ENCODE assay signal across 25 cellular contexts in genomic region chr1:159929155-159930051, GRCh38. TPM values are rescaled to one million over a fixed set of nuclear protein-coding genes. Genes with fewer than 3 reads are reported as not detected.
DNase-seq lines count a peak whose midpoint lies in the region; ATAC-seq and TF ChIP-seq lines count a peak whose summit lies in the region.
"Had no signal": no experiment of that assay in that cellular context is flagged by ENCODE, and none has a peak within 500 bp of the region (broad histone marks: within the 10 kb centered on the region; RNA-seq: fewer than 3 reads in every experiment).

No MANE protein-coding gene starts in this region.

- H3K27me3 Mint-ChIP-seq in T-helper 17 cell: no peaks in the 10 kb centered on the region
- H3K27me3 Mint-ChIP-seq in neural progenitor cell (ENCODE audit: insufficient read depth, low read depth): peaks cover 5% of the 10 kb centered on the region
- no peaks in the 10 kb centered on the region for H3K27me3 Mint-ChIP-seq in CD8-positive, alpha-beta T cell (ENCODE audit: low read depth)

- H3K36me3 ChIP-seq in neural progenitor cell (no peaks in the 10 kb centered on the region), PC-3 (ENCODE audit: low read depth, low read length) (no peaks in the 10 kb centered on the region; the same call in 1 of the 2 replicates), tibial artery (no peaks in the 10 kb centered on the region)
- no peaks in the 10 kb centered on the region for H3K36me3 ChIP-seq in CD8-positive, alpha-beta T cell (ENCODE audit: insufficient read depth, low read length)
- H3K36me3 ChIP-seq: esophagus muscularis mucosa, left ventricle myocardium inferior, thoracic aorta had no signal

- H3K4me1 ChIP-seq in foreskin keratinocyte: peaks cover 14% of the 10 kb centered on the region
- H3K4me1 ChIP-seq in neural progenitor cell: peaks cover 10% of the 10 kb centered on the region
- peaks cover 18% of the 10 kb centered on the region for H3K4me1 ChIP-seq in PC-3 (ENCODE audit: insufficient read depth, low read length)
- peaks cover 8% of the 10 kb centered on the region for H3K4me1 ChIP-seq in CD8-positive, alpha-beta T cell (ENCODE audit: insufficient read depth, low read length)
- peaks cover 0 to 17% (median 5%) of the 10 kb centered on the region in 4 donors for H3K4me1 ChIP-seq in tibial artery

- H4K20me1 ChIP-seq in neural progenitor cell (ENCODE audit: low read depth) (no peaks in the 10 kb centered on the region), PC-3 (ENCODE audit: low read length) (no peaks in the 10 kb centered on the region)

- H3K9me3 ChIP-seq in T-helper 17 cell (ENCODE audit: control insufficient read depth, low read length, poor library complexity, severe bottlenecking): no peaks in the 10 kb centered on the region
- no peaks in the 10 kb centered on the region for H3K9me3 ChIP-seq in neural progenitor cell (ENCODE audit: low read depth)
- H3K9me3 ChIP-seq in PC-3 (ENCODE audit: low read length): no peaks in the 10 kb centered on the region
- H3K9me3 ChIP-seq in CD8-positive, alpha-beta T cell (ENCODE audit: low read length): no peaks in the 10 kb centered on the region
- no peaks in the 10 kb centered on the region for H3K9me3 ChIP-seq in tibial artery
- H3K9me3 ChIP-seq: BLaER1 treated with 17β-estradiol and CSF1 and Interleukin-3, amounts not matched to agents 10 nM and 100 nM; esophagus muscularis mucosa; left ventricle myocardium inferior; MG63; thoracic aorta had no signal

- H3K27ac ChIP-seq in foreskin keratinocyte (peak overlapping the region; percentile 59), neural progenitor cell (no peak overlapping the region), PC-3 (ENCODE audit: low read length) (no peak overlapping the region), tibial artery (no peak overlapping the region)
- no peak overlapping the region for H3K27ac ChIP-seq in CD8-positive, alpha-beta T cell (ENCODE audit: low read depth, low read length)
- H3K27ac ChIP-seq: BLaER1 treated with 17β-estradiol and CSF1 and Interleukin-3, amounts not matched to agents 10 nM and 100 nM; esophagus muscularis mucosa; HL-60; left ventricle myocardium inferior; thoracic aorta had no signal

- H3K9ac ChIP-seq in neural progenitor cell (no peak overlapping the region), PC-3 (ENCODE audit: low read length) (no peak overlapping the region)
- H3K9ac ChIP-seq: BLaER1 treated with 17β-estradiol and CSF1 and Interleukin-3, amounts not matched to agents 10 nM and 100 nM had no signal

- BruUV-seq in PC-3 (replicated peaks; lab: Mats Ljungman, UMichigan): no TSS peak

- peak; percentile 44 for TF ChIP-seq CTCF in foreskin keratinocyte (conservative IDR thresholded peaks at IDR 0.05)
- no peak for TF ChIP-seq CTCF in neural progenitor cell (IDR thresholded peaks at IDR 0.05)
- no peak for TF ChIP-seq CTCF in PC-3 (conservative IDR thresholded peaks at IDR 0.05; ENCODE audit: low read depth, low read length)
- no peak for TF ChIP-seq CTCF in CD8-positive, alpha-beta T cell (IDR thresholded peaks at IDR 0.05)
- no peak for TF ChIP-seq CTCF in tibial artery (IDR thresholded peaks at IDR 0.05)

- POLR2A ChIA-PET in PC-3 (lab: Charles Lee; ENCODE audit: unreplicated experiment): no interaction called here
- POLR2A ChIA-PET in CD8-positive, alpha-beta T cell (lab: Charles Lee): no interaction called here

- H2AFZ ChIP-seq in neural progenitor cell (replicated peaks) (no peak overlapping the region), PC-3 (ENCODE audit: low read length) (no peak overlapping the region)

- H3K4me2 ChIP-seq in neural progenitor cell: no peak overlapping the region
- no peak overlapping the region for H3K4me2 ChIP-seq in PC-3 (ENCODE audit: low read length)
- H3K4me2 ChIP-seq: BLaER1 treated with 17β-estradiol and CSF1 and Interleukin-3, amounts not matched to agents 10 nM and 100 nM had no signal

- H3K4me3 Mint-ChIP-seq in T-helper 17 cell: no peak overlapping the region
- H3K4me3 Mint-ChIP-seq in neural progenitor cell: no peak overlapping the region
- no peak overlapping the region for H3K4me3 Mint-ChIP-seq in CD8-positive, alpha-beta T cell
- H3K4me3 Mint-ChIP-seq: activated CD4-positive, alpha-beta T cell treated with anti-CD3 and anti-CD28 coated beads, Interleukin-2, amount 10 ng/mL, durations not matched to agents 24 days and 14 days had no signal

- peaks cover 3% of the 10 kb centered on the region for H3K36me3 Mint-ChIP-seq in T-helper 17 cell (ENCODE audit: low read depth)
- H3K36me3 Mint-ChIP-seq in neural progenitor cell: peaks cover 18% of the 10 kb centered on the region
- H3K36me3 Mint-ChIP-seq in CD8-positive, alpha-beta T cell: peaks cover 6% of the 10 kb centered on the region

- CTCF ChIA-PET in PC-3 (lab: Charles Lee): no interaction called here
- CTCF ChIA-PET in CD8-positive, alpha-beta T cell (lab: Charles Lee): interaction anchor here (0.8 to 2.4 kb wide), 6 partner anchors 10 to 130 kb away, joined by 3 to 9 read pairs (median 8); no protein-coding TSS in a partner anchor

- H3F3A ChIP-seq in neural progenitor cell (ENCODE audit: low read depth) (no peaks in the 10 kb centered on the region), PC-3 (ENCODE audit: low read length, unreplicated experiment) (no peaks in the 10 kb centered on the region)

- no peaks in the 10 kb centered on the region for H3K9me2 ChIP-seq in PC-3 (replicated peaks; ENCODE audit: low read length)

- H3K4me1 Mint-ChIP-seq in T-helper 17 cell: peaks cover 33% of the 10 kb centered on the region
- peaks cover 22% of the 10 kb centered on the region for H3K4me1 Mint-ChIP-seq in neural progenitor cell
- H3K4me1 Mint-ChIP-seq in CD8-positive, alpha-beta T cell (ENCODE audit: low read depth): peaks cover 17% of the 10 kb centered on the region

- no peaks in the 10 kb centered on the region for H3K79me2 ChIP-seq in neural progenitor cell (ENCODE audit: low read depth)
- H3K79me2 ChIP-seq in PC-3 (ENCODE audit: low read length): peaks cover 16% of the 10 kb centered on the region

- ATAC-seq in T-helper 17 cell: no peak
- peak; percentile 70 for ATAC-seq in foreskin keratinocyte
- no peak for ATAC-seq in PC-3
- no peak for ATAC-seq in CD8-positive, alpha-beta T cell
- ATAC-seq: sciatic nerve had no signal

- peak; percentile 94 for DNase-seq in ELF-1 (ENCODE audit: low read depth, low spot score)
- no peak for DNase-seq in T-helper 17 cell
- DNase-seq in foreskin keratinocyte: peak; percentile 83 to 90
- peak; percentile 44 for DNase-seq in neural progenitor cell (ENCODE audit: low spot score)
- no peak for DNase-seq in PC-3
- DNase-seq in CD8-positive, alpha-beta T cell: no peak
- no peak for DNase-seq in tibial artery
- no peak for DNase-seq in NOMO-1 treated with dmso at 0.1 percent for 144 hours (lab: John Stamatoyannopoulos, UW; ENCODE audit: unreplicated experiment)
- DNase-seq: activated CD4-positive, alpha-beta T cell treated with anti-CD3 and anti-CD28 coated beads, Interleukin-2, amount 10 ng/mL, durations not matched to agents 24 days and 14 days; activated CD8-positive, alpha-beta memory T cell treated with anti-CD3 and anti-CD28 coated beads, Interleukin-2, amount 50 U/mL, for 4 hours; activated effector memory CD4-positive, alpha-beta T cell treated with Interleukin-2 at 50 U/mL for 16 hours; IMR-90; left ventricle myocardium inferior; MG63; NCI-H1436; NCI-H526 treated with DMSO at 0.1 percent for 48 hours; OCI-M1; SHP77; SW 1271 had no signal

- no peak overlapping the region for H3K4me3 ChIP-seq in neural progenitor cell
- H3K4me3 ChIP-seq in PC-3 (ENCODE audit: low read length): no peak overlapping the region
- no peak overlapping the region for H3K4me3 ChIP-seq in CD8-positive, alpha-beta T cell (ENCODE audit: low read depth, low read length)
- no peak overlapping the region for H3K4me3 ChIP-seq in tibial artery
- H3K4me3 ChIP-seq: BLaER1 treated with 17β-estradiol and CSF1 and Interleukin-3, amounts not matched to agents 10 nM and 100 nM; esophagus muscularis mucosa; left ventricle myocardium inferior; MG63; thoracic aorta had no signal

- no peaks in the 10 kb centered on the region for H3K9me3 Mint-ChIP-seq in neural progenitor cell
- H3K9me3 Mint-ChIP-seq in CD8-positive, alpha-beta T cell: no peaks in the 10 kb centered on the region
- H3K9me3 Mint-ChIP-seq: activated CD4-positive, alpha-beta T cell treated with anti-CD3 and anti-CD28 coated beads, Interleukin-2, amount 10 ng/mL, durations not matched to agents 24 days and 14 days had no signal

- intact Hi-C loops in PC-3 (cut with micrococcal nuclease) (no loop called here), tibial artery (cut with DNase I; ENCODE audit: low total_unique reads) (loop anchor here (10.0 kb wide), 1 partner anchor 75 kb away; no protein-coding TSS in a partner anchor)
- intact Hi-C loops in CD8-positive, alpha-beta T cell (cut with DNase I, micrococcal nuclease): loop anchor here (10.0 kb wide), 2 partner anchors 105 to 1465 kb away; partner anchors contain the start of gene PIGM (in 1 of the 2)

- peak overlapping the region; percentile 88 for H3K27ac Mint-ChIP-seq in T-helper 17 cell
- H3K27ac Mint-ChIP-seq in neural progenitor cell: peak overlapping the region; percentile 29
- H3K27ac Mint-ChIP-seq in CD8-positive, alpha-beta T cell: no peak overlapping the region
- H3K27ac Mint-ChIP-seq: activated CD4-positive, alpha-beta T cell treated with anti-CD3 and anti-CD28 coated beads, Interleukin-2, amount 10 ng/mL, durations not matched to agents 24 days and 14 days had no signal

- no peaks in the 10 kb centered on the region for H3K27me3 ChIP-seq in foreskin keratinocyte
- H3K27me3 ChIP-seq in neural progenitor cell: peaks cover 14% of the 10 kb centered on the region
- H3K27me3 ChIP-seq in PC-3 (ENCODE audit: low read length): no peaks in the 10 kb centered on the region
- no peaks in the 10 kb centered on the region for H3K27me3 ChIP-seq in CD8-positive, alpha-beta T cell (ENCODE audit: insufficient read depth, low read length)
- H3K27me3 ChIP-seq in tibial artery: no peaks in the 10 kb centered on the region
- H3K27me3 ChIP-seq: BLaER1 treated with 17β-estradiol and CSF1 and Interleukin-3, amounts not matched to agents 10 nM and 100 nM; esophagus muscularis mucosa; MG63 had no signal

RNA-seq across cellular contexts. Expression of gene TAGLN2, which starts 4.1 kb away (rescaled TPM):
- 100 to 1,000 TPM; 515 to 717 TPM for total RNA-seq in T-helper 17 cell
- 462 and 520 TPM in 2 replicates for total RNA-seq in foreskin keratinocyte
- polyA plus RNA-seq in foreskin keratinocyte: 928 and 982 TPM in 2 replicates
- 3.9 and 12.1 TPM in 2 replicates for total RNA-seq in neural progenitor cell (ENCODE audit: low replicate concordance)
- 1,281 and 1,584 TPM in 2 replicates for total RNA-seq in PC-3 (2014; rRNA removed)
- total RNA-seq in CD8-positive, alpha-beta T cell: 100 to 1,000 TPM; 235 to 238 TPM

RNA-seq across cellular contexts. Expression of gene IGSF9, which starts 16.0 kb away (rescaled TPM):
- under 1 TPM in 1 of 2 donors, not detected in 1; 0.07 TPM for total RNA-seq in T-helper 17 cell
- total RNA-seq in foreskin keratinocyte: 9.7 and 11.9 TPM in 2 replicates
- polyA plus RNA-seq in foreskin keratinocyte: 9.3 and 11.8 TPM in 2 replicates
- 3.3 and 9.1 TPM in 2 replicates for total RNA-seq in neural progenitor cell (ENCODE audit: low replicate concordance)
- 15.6 and 19.9 TPM in 2 replicates for total RNA-seq in PC-3 (2014; rRNA removed)
- not detected for total RNA-seq in CD8-positive, alpha-beta T cell
- total RNA-seq: activated CD4-positive, alpha-beta T cell treated with anti-CD3 and anti-CD28 coated beads, Interleukin-2, amount 10 ng/mL, durations not matched to agents 24 days and 14 days; cardiac septum; IMR-90 had no signal

RNA-seq across cellular contexts. Expression of gene SLAMF9, which starts 24.6 kb away (rescaled TPM):
- total RNA-seq in T-helper 17 cell (not detected), foreskin keratinocyte (0.44 and 0.63 TPM in 2 replicates), neural progenitor cell (ENCODE audit: low replicate concordance) (not detected in 2 replicates), PC-3 (2014; rRNA removed) (5.9 and 8.7 TPM in 2 replicates)
- 0.40 and 0.72 TPM in 2 replicates for polyA plus RNA-seq in foreskin keratinocyte
- not detected for total RNA-seq in CD8-positive, alpha-beta T cell
- total RNA-seq: activated CD4-positive, alpha-beta T cell treated with anti-CD3 and anti-CD28 coated beads, Interleukin-2, amount 10 ng/mL, durations not matched to agents 24 days and 14 days; cardiac septum; esophagus muscularis mucosa; left ventricle myocardium inferior; thoracic aorta had no signal

RNA-seq across cellular contexts. Expression of gene CFAP45, which starts 29.4 kb away (rescaled TPM):
- total RNA-seq in T-helper 17 cell (1 to 10 TPM; 4.6 to 6.3 TPM), foreskin keratinocyte (1.0 and 1.3 TPM in 2 replicates), neural progenitor cell (ENCODE audit: low replicate concordance) (not detected in 2 replicates), PC-3 (2014; rRNA removed) (1.6 and 4.8 TPM in 2 replicates)
- polyA plus RNA-seq in foreskin keratinocyte: 1.1 and 1.3 TPM in 2 replicates
- total RNA-seq in CD8-positive, alpha-beta T cell: 1 to 10 TPM; 4.9 to 7.1 TPM

Comparison
In these comparisons a context has a peak if more than half of its experiments do, and no peak if none do; other contexts are left out.
1. DNase-seq: peak in ELF-1 (single experiment), foreskin keratinocyte (2 of 2) and neural progenitor cell (single experiment); none in T-helper 17 cell (0 of 3), PC-3 (single experiment), CD8-positive, alpha-beta T cell (0 of 7), tibial artery (0 of 2) and NOMO-1 treated with dmso at 0.1 percent for 144 hours (single experiment).
2. RNA of gene TAGLN2, which starts 4.1 kb away (total RNA-seq): 1,281 to 1,584 TPM in PC-3, 515 to 717 TPM in T-helper 17 cell, 462 to 520 TPM in foreskin keratinocyte and 235 to 238 TPM in CD8-positive, alpha-beta T cell; 3.9 to 12.1 TPM in neural progenitor cell; every median in the first group is over 10 times any median in the second.